Comparison of ENCODE assay signal across 1 cellular context in genomic region chr16:22420606-22421135, GRCh38.
TF ChIP-seq lines count a peak whose summit lies in the region.

No MANE protein-coding gene starts in this region.

TF ChIP-seq in IMR-90, 13 proteins besides CTCF, POLR2A, EP300 and RAD21:
- no peak for TF ChIP-seq FOS (IDR thresholded peaks at IDR 0.05; ENCODE audit: low read depth, low read length)
- TF ChIP-seq USF2 (IDR thresholded peaks at IDR 0.05; ENCODE audit: low read depth, low read length), result no peak
- TF ChIP-seq NFE2L2 (IDR thresholded peaks at IDR 0.05; ENCODE audit: low read depth, low read length), result no peak
- TF ChIP-seq CHD1 (IDR thresholded peaks at IDR 0.05; ENCODE audit: low read depth, low read length), result no peak
- no peak for TF ChIP-seq MAZ (IDR thresholded peaks at IDR 0.05; ENCODE audit: borderline replicate concordance, low read depth, low read length)
- TF ChIP-seq MXI1 (IDR thresholded peaks at IDR 0.05; ENCODE audit: borderline replicate concordance, low read depth, low read length), result no peak
